ENCODE assay signal across 17 cellular contexts in the genomic region with DNA sequence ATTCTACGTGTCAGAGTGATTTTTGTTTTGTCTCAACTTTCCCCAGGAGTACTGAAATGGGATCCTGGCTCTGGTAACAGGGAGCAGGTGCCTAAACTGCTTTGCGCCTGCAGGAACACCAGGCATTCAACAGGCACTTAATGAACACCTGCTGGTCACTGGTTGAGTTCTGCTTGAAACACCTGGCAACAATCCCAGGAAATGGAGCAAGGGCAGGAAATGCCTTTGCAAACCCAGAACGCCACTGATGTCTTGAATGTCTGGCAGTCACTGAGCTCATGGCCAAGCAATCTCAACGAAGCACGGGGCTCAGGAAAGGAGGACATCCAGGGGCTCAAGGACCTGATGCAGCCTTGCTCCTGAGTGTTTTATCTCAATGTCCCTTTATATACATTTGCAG.
DNase-seq lines count a peak whose midpoint lies in the region; TF ChIP-seq lines count a peak whose summit lies in the region.
"Had no signal": no experiment of that assay in that cellular context is flagged by ENCODE, and none has a peak within 500 bp of the region (broad histone marks: within the 10 kb centered on the region; RNA-seq: fewer than 3 reads in every experiment).

No MANE protein-coding gene starts in this region.

- in situ Hi-C loops in brain microvascular endothelial cell (cut with HindIII; ENCODE audit: low pct_ligation_motif_present, low sequenced_read_pairs): no loop called here

- TF ChIP-seq CTCF in thyroid gland (IDR thresholded peaks at IDR 0.05): peak in 2 of 6 experiments; percentile 15 to 22
- TF ChIP-seq CTCF in brain microvascular endothelial cell (IDR thresholded peaks at IDR 0.05; ENCODE audit: low read depth, low read length, missing control alignments): no peak

- no peaks in the 10 kb centered on the region for H3K9me3 ChIP-seq in thyroid gland
- H3K9me3 ChIP-seq: psoas muscle had no signal

- no peak overlapping the region for H3K4me3 ChIP-seq in thyroid gland (replicated peaks in 1 of 3)
- H3K4me3 ChIP-seq in brain microvascular endothelial cell (ENCODE audit: low read depth, low read length): no peak overlapping the region
- H3K4me3 ChIP-seq: psoas muscle had no signal

- 7 to 13% methylated on average over 5 of the region's 5 CpGs for WGBS in thyroid gland, 2 donors

- H3K4me1 ChIP-seq in thyroid gland: no peaks in the 10 kb centered on the region
- H3K4me1 ChIP-seq: psoas muscle had no signal

- H3K27ac ChIP-seq in thyroid gland: no peak overlapping the region
- no peak overlapping the region for H3K27ac ChIP-seq in brain microvascular endothelial cell
- H3K27ac ChIP-seq: 22Rv1, C4-2B, psoas muscle had no signal

- TF ChIP-seq POLR2A in thyroid gland (IDR thresholded peaks at IDR 0.05): no peak

- H3K27me3 ChIP-seq in thyroid gland (no peaks in the 10 kb centered on the region), brain microvascular endothelial cell (replicated peaks) (no peaks in the 10 kb centered on the region)

- DNase-seq in DMS 273 (lab: John Stamatoyannopoulos, UW; ENCODE audit: unreplicated experiment) (peak; percentile 43), DMS 273 treated with DMSO at 0.1 percent for 48 hours (lab: John Stamatoyannopoulos, UW) (no peak), NCI-H2107 (lab: John Stamatoyannopoulos, UW) (peak; percentile 76), SHP77 treated with DMSO at 0.1 percent for 48 hours (lab: John Stamatoyannopoulos, UW) (peak; percentile 71), thyroid gland (peak; percentile 71 to 83), brain microvascular endothelial cell (no peak), NAMALWA (ENCODE audit: low spot score) (no peak), nucleus accumbens (lab: John Stamatoyannopoulos, UW) (no peak)
- DNase-seq: activated CD4-positive, CD25-positive, alpha-beta regulatory T cell treated with anti-CD3 and anti-CD28 coated beads, Interleukin-2, amount 50 U/mL, for 72 hours; effector memory CD8-positive, alpha-beta T cell; left ventricle myocardium superior; naive thymus-derived CD8-positive, alpha-beta T cell; psoas muscle; RPMI8226; T-cell had no signal

- H3K36me3 ChIP-seq in thyroid gland: no peaks in the 10 kb centered on the region
- H3K36me3 ChIP-seq in brain microvascular endothelial cell (replicated peaks): no peaks in the 10 kb centered on the region

- intact Hi-C loops in thyroid gland (cut with DNase I): no loop called here

Comparison
In these comparisons a context has a peak if more than half of its experiments do, and no peak if none do; other contexts are left out.
1. DNase-seq: peak in DMS 273 (single experiment), NCI-H2107 (single experiment), SHP77 treated with DMSO at 0.1 percent for 48 hours (single experiment) and thyroid gland (2 of 2); none in DMS 273 treated with DMSO at 0.1 percent for 48 hours (single experiment), brain microvascular endothelial cell (single experiment), NAMALWA (single experiment) and nucleus accumbens (0 of 56).